Comparison of ENCODE assay signal across 21 cellular contexts in genomic region chr20:33744773-33745385, GRCh38.
"Had no signal": no experiment of that assay in that cellular context is flagged by ENCODE, and none has a peak within 500 bp of the region (broad histone marks: within the 10 kb centered on the region; RNA-seq: fewer than 3 reads in every experiment).

No MANE protein-coding gene starts in this region.

- H3K9me3 ChIP-seq: MG63 had no signal

- H3K27me3 ChIP-seq: MG63 had no signal

- DNase-seq: activated CD4-positive, alpha-beta T cell treated with anti-CD3 and anti-CD28 coated beads for 4 hours; activated CD8-positive, alpha-beta memory T cell treated with anti-CD3 and anti-CD28 coated beads, Interleukin-2, amount 50 U/mL, for 4 hours; activated CD8-positive, alpha-beta T cell treated with anti-CD3 and anti-CD28 coated beads for 36 hours; activated effector memory CD4-positive, alpha-beta T cell treated with Interleukin-2 at 50 U/mL for 16 hours; activated naive CD4-positive, alpha-beta T cell; activated T-cell treated with anti-CD3 and anti-CD28 coated beads, Interleukin-2, amount 50 U/mL, for 1 hour; aorta; MG63; MV-4-11; NCI-H1092 treated with DMSO at 0.1 percent for 48 hours; NCI-H1436; NCI-H1694 treated with DMSO at 0.1 percent for 48 hours; NCI-H2029 treated with DMSO at 0.1 percent for 48 hours; NCI-H510A treated with DMSO at 0.1 percent for 48 hours; NCI-H69; NK-92 treated with Interleukin-12 subunit alpha and Interleukin-12 subunit beta, amount 100 ng/mL, for 24 hours; OCI-M1; SHP77 treated with DMSO at 0.1 percent for 48 hours; T-helper 1 cell had no signal

- H3K4me3 ChIP-seq: MG63 had no signal

- H3K36me3 ChIP-seq: MG63 had no signal

- ATAC-seq: activated CD4-positive, CD25-positive, alpha-beta regulatory T cell treated with anti-CD3 and anti-CD28 coated beads, Interleukin-2, amount 50 U/mL, for 24 hours; activated CD8-positive, alpha-beta T cell treated with anti-CD3 and anti-CD28 coated beads for 36 hours; Panc1 had no signal
